10 cellular contexts compared by ENCODE assay signal in genomic region chr1:145849356-145850165, GRCh38. TPM values are rescaled to one million over a fixed set of nuclear protein-coding genes. Genes with fewer than 3 reads are reported as not detected.
A peak's percentile ranks its signal among the peaks of the same experiment; 100 is the strongest.
DNase-seq lines count a peak whose midpoint lies in the region; ATAC-seq and TF ChIP-seq lines count a peak whose summit lies in the region.
"Had no signal": no experiment of that assay in that cellular context is flagged by ENCODE, and none has a peak within 500 bp of the region (broad histone marks: within the 10 kb centered on the region; RNA-seq: fewer than 3 reads in every experiment).

No MANE protein-coding gene starts in this region.

- H3K36me3 ChIP-seq in PC-3 (ENCODE audit: low read depth, low read length) (peaks cover 42% of the 10 kb centered on the region), fibroblast of lung (ENCODE audit: control insufficient read depth, insufficient read depth, low read length) (peaks cover 21% of the 10 kb centered on the region), stomach (peaks cover 48 to 73% (median 70%) of the 10 kb centered on the region in 4 donors)

- no peaks in the 10 kb centered on the region for H3F3A ChIP-seq in PC-3 (ENCODE audit: low read length, unreplicated experiment)

- H3K4me2 ChIP-seq in PC-3 (ENCODE audit: low read length) = no peak overlapping the region
- peak overlapping the region; percentile 8 for H3K4me2 ChIP-seq in fibroblast of lung (ENCODE audit: extremely low read depth, insufficient read depth, low read length)

- no peak for TF ChIP-seq POLR2A in stomach (IDR thresholded peaks at IDR 0.05)

- H3K9me3 ChIP-seq in PC-3 (ENCODE audit: low read length) = no peaks in the 10 kb centered on the region
- no peaks in the 10 kb centered on the region for H3K9me3 ChIP-seq in fibroblast of lung (ENCODE audit: control insufficient read depth, insufficient read depth, low read depth, low read length)
- H3K9me3 ChIP-seq in stomach = no peaks in the 10 kb centered on the region

- WGBS in stomach, 5 donors = 73 to 78% (median 76%) methylated on average over 15 of the region's 15 CpGs

- H3K4me3 ChIP-seq in PC-3 (ENCODE audit: low read length) (no peak overlapping the region), fibroblast of lung (replicated peaks in 1 of 4; ENCODE audit: control extremely low read depth in 1 of 4, insufficient read depth in 1 of 4, low read depth in 3 of 4, low read length in 4 of 4) (no peak overlapping the region), stomach (no peak overlapping the region)

- H3K9me3 Mint-ChIP-seq in activated CD8-positive, alpha-beta T cell treated with anti-CD3 and anti-CD28 coated beads for 36 hours = no peaks in the 10 kb centered on the region
- H3K9me3 Mint-ChIP-seq in activated CD8-positive, alpha-beta T cell treated with anti-CD3 and anti-CD28 coated beads, Interleukin-2, amount 10 ng/mL, durations not matched to agents 7 days and 5 days (ENCODE audit: insufficient read depth) = no peaks in the 10 kb centered on the region
- H3K9me3 Mint-ChIP-seq: CD4-positive, CD25-positive, alpha-beta regulatory T cell had no signal

- H3K27me3 Mint-ChIP-seq in activated CD8-positive, alpha-beta T cell treated with anti-CD3 and anti-CD28 coated beads for 36 hours = no peaks in the 10 kb centered on the region
- no peaks in the 10 kb centered on the region for H3K27me3 Mint-ChIP-seq in activated CD8-positive, alpha-beta T cell treated with anti-CD3 and anti-CD28 coated beads, Interleukin-2, amount 10 ng/mL, durations not matched to agents 7 days and 5 days (ENCODE audit: low read depth)
- H3K27me3 Mint-ChIP-seq: CD4-positive, CD25-positive, alpha-beta regulatory T cell had no signal

- H3K79me2 ChIP-seq in PC-3 (ENCODE audit: low read length) (no peaks in the 10 kb centered on the region), fibroblast of lung (ENCODE audit: control insufficient read depth, insufficient read depth, low read length) (no peaks in the 10 kb centered on the region)

- no peak overlapping the region for H3K9ac ChIP-seq in PC-3 (ENCODE audit: low read length)
- H3K9ac ChIP-seq in fibroblast of lung (ENCODE audit: insufficient read depth, low read length) = no peak overlapping the region

- H3K4me1 ChIP-seq in PC-3 (ENCODE audit: insufficient read depth, low read length) (peaks cover 5% of the 10 kb centered on the region; the same call in 1 of the 2 replicates), fibroblast of lung (ENCODE audit: control insufficient read depth, extremely low read depth, insufficient read depth, low read length) (peaks cover 15% of the 10 kb centered on the region), stomach (peaks cover 11 to 20% (median 18%) of the 10 kb centered on the region in 4 donors)

- H2AFZ ChIP-seq in PC-3 (ENCODE audit: low read length) (no peak overlapping the region), fibroblast of lung (ENCODE audit: low read length) (no peak overlapping the region)

- H3K4me3 Mint-ChIP-seq in activated CD8-positive, alpha-beta T cell treated with anti-CD3 and anti-CD28 coated beads for 36 hours = no peak overlapping the region
- H3K4me3 Mint-ChIP-seq in activated CD8-positive, alpha-beta T cell treated with anti-CD3 and anti-CD28 coated beads, Interleukin-2, amount 10 ng/mL, durations not matched to agents 7 days and 5 days = no peak overlapping the region

- H3K36me3 Mint-ChIP-seq in activated CD8-positive, alpha-beta T cell treated with anti-CD3 and anti-CD28 coated beads for 36 hours (ENCODE audit: low read depth) = peaks cover 11% of the 10 kb centered on the region
- peaks cover 21% of the 10 kb centered on the region for H3K36me3 Mint-ChIP-seq in activated CD8-positive, alpha-beta T cell treated with anti-CD3 and anti-CD28 coated beads, Interleukin-2, amount 10 ng/mL, durations not matched to agents 7 days and 5 days (ENCODE audit: low read depth)

- H3K4me1 Mint-ChIP-seq in activated CD8-positive, alpha-beta T cell treated with anti-CD3 and anti-CD28 coated beads for 36 hours (ENCODE audit: low read depth) = peaks cover 13% of the 10 kb centered on the region
- peaks cover 7% of the 10 kb centered on the region for H3K4me1 Mint-ChIP-seq in activated CD8-positive, alpha-beta T cell treated with anti-CD3 and anti-CD28 coated beads, Interleukin-2, amount 10 ng/mL, durations not matched to agents 7 days and 5 days (ENCODE audit: low read depth)

- TF ChIP-seq CTCF in activated CD8-positive, alpha-beta T cell treated with anti-CD3 and anti-CD28 coated beads for 36 hours (IDR thresholded peaks at IDR 0.05) = peak; percentile 58
- TF ChIP-seq CTCF in PC-3 (conservative IDR thresholded peaks at IDR 0.05; ENCODE audit: low read depth, low read length) (peak; percentile 74), fibroblast of lung (conservative IDR thresholded peaks at IDR 0.05 in 1 of 2, IDR thresholded peaks at IDR 0.05 in 1 of 2; ENCODE audit: low read depth in 1 of 2, low read length in 2 of 2) (peak; percentile 30 to 44), stomach (IDR thresholded peaks at IDR 0.05) (peak in 1 of 7 experiments; percentile 25)

- H4K20me1 ChIP-seq in PC-3 (ENCODE audit: low read length) (no peaks in the 10 kb centered on the region), fibroblast of lung (ENCODE audit: control insufficient read depth, extremely low read depth, insufficient read depth, low read length) (no peaks in the 10 kb centered on the region)

- no peaks in the 10 kb centered on the region for H3K9me2 ChIP-seq in PC-3 (replicated peaks; ENCODE audit: low read length)

- intact Hi-C loops in activated CD8-positive, alpha-beta T cell treated with anti-CD3 and anti-CD28 coated beads for 36 hours (cut with micrococcal nuclease) = loop anchor here (5.0 to 10.0 kb wide), 2 partner anchors 65 to 163 kb away; partner anchors contain the start of genes ITGA10 and PEX11B
- intact Hi-C loops in PC-3 (cut with micrococcal nuclease) (no loop called here), stomach (cut with DNase I; ENCODE audit: low total_unique reads) (loop anchor here (5.0 kb wide), 1 partner anchor 168 kb away; no protein-coding TSS in a partner anchor)

- TF ChIP-seq EP300 in stomach (IDR thresholded peaks at IDR 0.05) = no peak

- H3K27ac ChIP-seq in PC-3 (ENCODE audit: low read length) = no peak overlapping the region
- H3K27ac ChIP-seq in fibroblast of lung (ENCODE audit: insufficient read depth, low read length) = no peak overlapping the region
- peak overlapping the region in 3 of 5 donors; percentile 9 to 31 (median 20) for H3K27ac ChIP-seq in stomach

- no peaks in the 10 kb centered on the region for H3K27me3 ChIP-seq in PC-3 (ENCODE audit: low read length)
- H3K27me3 ChIP-seq in fibroblast of lung (ENCODE audit: control insufficient read depth, insufficient read depth, low read length) = no peaks in the 10 kb centered on the region
- H3K27me3 ChIP-seq in stomach = no peaks in the 10 kb centered on the region

- ATAC-seq in activated CD8-positive, alpha-beta T cell treated with anti-CD3 and anti-CD28 coated beads for 36 hours = no peak
- ATAC-seq in activated CD8-positive, alpha-beta T cell treated with anti-CD3 and anti-CD28 coated beads, Interleukin-2, amount 10 ng/mL, durations not matched to agents 7 days and 5 days = no peak
- no peak for ATAC-seq in PC-3

- POLR2A ChIA-PET in activated CD8-positive, alpha-beta T cell treated with anti-CD3 and anti-CD28 coated beads for 36 hours (lab: Charles Lee) = interaction anchor here (0.9 to 3.2 kb wide), 4 partner anchors 10 to 40 kb away, joined by 3 to 13 read pairs (median 4); partner anchors contain the start of gene PIAS3
- POLR2A ChIA-PET in activated CD8-positive, alpha-beta T cell treated with anti-CD3 and anti-CD28 coated beads, Interleukin-2, amount 10 ng/mL, durations not matched to agents 7 days and 5 days (lab: Charles Lee) = interaction anchor here (0.7 kb wide), 1 partner anchor 9 kb away, joined by 3 read pairs; no protein-coding TSS in a partner anchor
- POLR2A ChIA-PET in PC-3 (lab: Charles Lee; ENCODE audit: unreplicated experiment) = no interaction called here

- CTCF ChIA-PET in activated CD8-positive, alpha-beta T cell treated with anti-CD3 and anti-CD28 coated beads for 36 hours (lab: Charles Lee) = interaction anchor here (0.7 to 9.2 kb wide), 14 partner anchors 8 to 183 kb away, joined by 3 to 231 read pairs (median 6); partner anchors contain the start of genes ANKRD35, ITGA10 and PIAS3
- CTCF ChIA-PET in activated CD8-positive, alpha-beta T cell treated with anti-CD3 and anti-CD28 coated beads, Interleukin-2, amount 10 ng/mL, durations not matched to agents 7 days and 5 days (lab: Charles Lee) = interaction anchor here (0.9 to 11.7 kb wide), 10 partner anchors 11 to 168 kb away, joined by 3 to 271 read pairs (median 6); partner anchors contain the start of genes ANKRD34A, ANKRD35, PIAS3 and POLR3C
- CTCF ChIA-PET in PC-3 (lab: Charles Lee) = interaction anchor here (1.3 kb wide), 1 partner anchor 10 kb away, joined by 4 read pairs; the partner anchor contains the start of gene PIAS3

- no peak for DNase-seq in activated CD8-positive, alpha-beta T cell treated with anti-CD3 and anti-CD28 coated beads for 36 hours
- DNase-seq in activated CD8-positive, alpha-beta T cell treated with anti-CD3 and anti-CD28 coated beads, Interleukin-2, amount 10 ng/mL, durations not matched to agents 7 days and 5 days = no peak
- no peak for DNase-seq in PC-3
- DNase-seq in fibroblast of lung (ENCODE audit: low read depth in 2 of 2) = peak; percentile 49 to 88
- DNase-seq in stomach = no peak
- no peak for DNase-seq in ureter (ENCODE audit: low spot score)
- no peak for DNase-seq in globus pallidus (ENCODE audit: low spot score)
- no peak for DNase-seq in T-helper 9 cell
- DNase-seq: CD4-positive, CD25-positive, alpha-beta regulatory T cell; NCI-H1436 treated with DMSO at 0.1 percent for 48 hours had no signal

- no peak overlapping the region for H3K27ac Mint-ChIP-seq in activated CD8-positive, alpha-beta T cell treated with anti-CD3 and anti-CD28 coated beads for 36 hours
- H3K27ac Mint-ChIP-seq in activated CD8-positive, alpha-beta T cell treated with anti-CD3 and anti-CD28 coated beads, Interleukin-2, amount 10 ng/mL, durations not matched to agents 7 days and 5 days = no peak overlapping the region

- no TSS peak for BruUV-seq in PC-3 (replicated peaks; lab: Mats Ljungman, UMichigan)

RNA-seq across cellular contexts. Expression of gene NUDT17, which starts 4.1 kb away (rescaled TPM):
- total RNA-seq in activated CD8-positive, alpha-beta T cell treated with anti-CD3 and anti-CD28 coated beads for 36 hours = 1 to 10 TPM; 3.0 to 3.3 TPM
- total RNA-seq in activated CD8-positive, alpha-beta T cell treated with anti-CD3 and anti-CD28 coated beads, Interleukin-2, amount 10 ng/mL, durations not matched to agents 7 days and 5 days = 1 to 10 TPM; 2.2 to 3.8 TPM
- total RNA-seq in PC-3 (2014; rRNA removed) (2.4 and 3.0 TPM in 2 replicates), fibroblast of lung (2.1 and 5.1 TPM in 2 replicates), stomach (10 to 100 TPM in 1 of 5 donors, 1 to 10 TPM in 3, not detected in 1; 3.2 to 18.3 (median 6.6) TPM), ureter (6.7 TPM)
- polyA plus RNA-seq in fibroblast of lung (3.4 and 4.5 TPM in 2 replicates), stomach (1 to 10 TPM in 2 of 3 donors, under 1 TPM in 1; 0.61 to 3.0 (median 1.7) TPM)
- polyA plus RNA-seq in fibroblast of lung (2012) = 3.5 and 4.6 TPM in 2 replicates
- 5.1 and 5.7 TPM in 2 replicates for polyA minus RNA-seq in fibroblast of lung (ENCODE audit: low replicate concordance)

RNA-seq across cellular contexts. Expression of gene PIAS3, which starts 9.3 kb away (rescaled TPM):
- total RNA-seq in activated CD8-positive, alpha-beta T cell treated with anti-CD3 and anti-CD28 coated beads for 36 hours = 10 to 100 TPM; 17.9 to 18.9 TPM
- total RNA-seq in activated CD8-positive, alpha-beta T cell treated with anti-CD3 and anti-CD28 coated beads, Interleukin-2, amount 10 ng/mL, durations not matched to agents 7 days and 5 days = 10 to 100 TPM; 19.8 to 23.7 TPM
- total RNA-seq in PC-3 (2014; rRNA removed) (25.2 and 27.2 TPM in 2 replicates), fibroblast of lung (5.1 and 8.9 TPM in 2 replicates), stomach (10 to 100 TPM in 4 of 5 donors, 1 to 10 TPM in 1; 4.1 to 65.9 (median 29.0) TPM), ureter (70.4 TPM)
- polyA plus RNA-seq in fibroblast of lung (22.9 and 29.3 TPM in 2 replicates), stomach (10 to 100 TPM; 11.8 to 28.9 (median 19.2) TPM)
- polyA plus RNA-seq in fibroblast of lung (2012) = 34.9 and 43.2 TPM in 2 replicates
- polyA minus RNA-seq in fibroblast of lung (ENCODE audit: low replicate concordance) = 44.6 and 67.5 TPM in 2 replicates

RNA-seq across cellular contexts. Expression of gene POLR3C, which starts 25.6 kb away (rescaled TPM):
- total RNA-seq in activated CD8-positive, alpha-beta T cell treated with anti-CD3 and anti-CD28 coated beads for 36 hours = 10 to 100 TPM; 38.2 to 39.4 TPM
- total RNA-seq in activated CD8-positive, alpha-beta T cell treated with anti-CD3 and anti-CD28 coated beads, Interleukin-2, amount 10 ng/mL, durations not matched to agents 7 days and 5 days = 10 to 100 TPM; 29.7 to 31.5 TPM
- total RNA-seq in PC-3 (2014; rRNA removed) = 35.8 and 41.5 TPM in 2 replicates
- 32.1 and 38.3 TPM in 2 replicates for total RNA-seq in fibroblast of lung
- polyA plus RNA-seq in fibroblast of lung = 45.1 and 64.5 TPM in 2 replicates
- polyA plus RNA-seq in fibroblast of lung (2012) = 29.2 and 42.4 TPM in 2 replicates
- 19.7 and 37.2 TPM in 2 replicates for polyA minus RNA-seq in fibroblast of lung (ENCODE audit: low replicate concordance)
- 10 to 100 TPM in 4 of 5 donors, 1 to 10 TPM in 1; 5.3 to 34.4 (median 20.9) TPM for total RNA-seq in stomach
- polyA plus RNA-seq in stomach = 10 to 100 TPM; 13.8 to 24.6 (median 15.4) TPM
- total RNA-seq in ureter = 38.1 TPM

RNA-seq across cellular contexts. Expression of gene RNF115, which starts 25.7 kb away (rescaled TPM):
- total RNA-seq in activated CD8-positive, alpha-beta T cell treated with anti-CD3 and anti-CD28 coated beads for 36 hours = 10 to 100 TPM; 12.6 to 13.1 TPM
- total RNA-seq in activated CD8-positive, alpha-beta T cell treated with anti-CD3 and anti-CD28 coated beads, Interleukin-2, amount 10 ng/mL, durations not matched to agents 7 days and 5 days = 10 to 100 TPM; 15.1 to 15.5 TPM
- total RNA-seq in PC-3 (2014; rRNA removed) = 15.2 and 15.9 TPM in 2 replicates
- total RNA-seq in fibroblast of lung = 9.2 and 19.8 TPM in 2 replicates
- polyA plus RNA-seq in fibroblast of lung = 16.2 and 25.5 TPM in 2 replicates
- 12.3 and 22.4 TPM in 2 replicates for polyA plus RNA-seq in fibroblast of lung (2012)
- polyA minus RNA-seq in fibroblast of lung (ENCODE audit: low replicate concordance) = 15.8 and 17.5 TPM in 2 replicates
- total RNA-seq in stomach = 10 to 100 TPM in 4 of 5 donors, 1 to 10 TPM in 1; 7.0 to 44.1 (median 19.3) TPM
- polyA plus RNA-seq in stomach = 1 to 10 TPM; 4.8 to 5.1 (median 4.9) TPM
- 28.3 TPM for total RNA-seq in ureter

RNA-seq across cellular contexts. Expression of gene ANKRD35, which starts 36.1 kb away (rescaled TPM):
- total RNA-seq in activated CD8-positive, alpha-beta T cell treated with anti-CD3 and anti-CD28 coated beads for 36 hours = under 1 TPM; 0.54 to 0.59 TPM
- total RNA-seq in activated CD8-positive, alpha-beta T cell treated with anti-CD3 and anti-CD28 coated beads, Interleukin-2, amount 10 ng/mL, durations not matched to agents 7 days and 5 days = 1 to 10 TPM in 1 of 2 experiments, under 1 TPM in 1; 0.76 to 1.1 TPM
- total RNA-seq in PC-3 (2014; rRNA removed) (0.07 and 0.40 TPM in 2 replicates), fibroblast of lung (2.3 and 4.5 TPM in 2 replicates), stomach (1 to 10 TPM in 2 of 5 donors, under 1 TPM in 1, not detected in 2; 0.58 to 1.7 (median 1.2) TPM), ureter (4.2 TPM)
- polyA plus RNA-seq in fibroblast of lung (0.65 and 3.4 TPM in 2 replicates), stomach (1 to 10 TPM; 5.4 to 10.0 (median 5.8) TPM)
- polyA plus RNA-seq in fibroblast of lung (2012) = 1.4 and 7.6 TPM in 2 replicates
- polyA minus RNA-seq in fibroblast of lung (ENCODE audit: low replicate concordance) = 0.74 TPM in 1 of 2 replicates, not detected in the other

Comparison
In these comparisons a context has a peak if more than half of its experiments do, and no peak if none do; other contexts are left out.
1. DNase-seq: peak in fibroblast of lung (2 of 2); none in activated CD8-positive, alpha-beta T cell treated with anti-CD3 and anti-CD28 coated beads for 36 hours (single experiment), activated CD8-positive, alpha-beta T cell treated with anti-CD3 and anti-CD28 coated beads, Interleukin-2, amount 10 ng/mL, durations not matched to agents 7 days and 5 days (single experiment), PC-3 (single experiment), stomach (single experiment), ureter (single experiment), globus pallidus (single experiment) and T-helper 9 cell (single experiment).
2. H3K27ac ChIP-seq: peak in stomach (3 of 5); none in PC-3 (single experiment) and fibroblast of lung (single experiment).